In genomic region chr11:64321026-64321425, GRCh38 we compare ENCODE assay signal across 18 cellular contexts. TPM values are rescaled to one million over a fixed set of nuclear protein-coding genes. Genes with fewer than 3 reads are reported as not detected.
DNase-seq lines count a peak whose midpoint lies in the region; ATAC-seq, FAIRE-seq and TF ChIP-seq lines count a peak whose summit lies in the region.
"Had no signal": no experiment of that assay in that cellular context is flagged by ENCODE, and none has a peak within 500 bp of the region (broad histone marks: within the 10 kb centered on the region; RNA-seq: fewer than 3 reads in every experiment).

No MANE protein-coding gene starts in this region.

- H3K36me3 ChIP-seq in keratinocyte (ENCODE audit: control insufficient read depth in 2 of 2, extremely low read depth in 1 of 2, insufficient read depth in 2 of 2, low read length in 2 of 2) (peaks cover 23% of the 10 kb centered on the region in 2 experiments), small intestine (ENCODE audit: control insufficient read depth in 2 of 2, insufficient read depth in 2 of 2, low read length in 2 of 2) (peaks cover 0 to under 1% of the 10 kb centered on the region in 2 donors), trophoblast cell (ENCODE audit: control insufficient read depth in 1 of 2, insufficient read depth in 2 of 2, low read length in 2 of 2) (peaks cover 34 to 36% of the 10 kb centered on the region in 2 experiments)
- H3K36me3 ChIP-seq: uterus had no signal

- TF ChIP-seq CTCF in HFFc6 (IDR thresholded peaks at IDR 0.05) (no peak), keratinocyte (optimal IDR thresholded peaks at IDR 0.05 in 1 of 3, IDR thresholded peaks at IDR 0.05 in 1 of 3, conservative IDR thresholded peaks at IDR 0.05 in 1 of 3; ENCODE audit: extremely low read depth in 1 of 3, insufficient read depth in 2 of 3, low read length in 3 of 3) (no peak)

- no peak overlapping the region for H3K14ac ChIP-seq in trophoblast cell (ENCODE audit: low read length)

- H3K79me1 ChIP-seq in trophoblast cell (ENCODE audit: low read length): peaks cover 16% of the 10 kb centered on the region

- H3K27ac ChIP-seq in keratinocyte (ENCODE audit: control insufficient read depth, insufficient read depth, low read length) (peak overlapping the region; percentile 85), small intestine (ENCODE audit: low read depth in 1 of 2, low read length in 1 of 2) (peak overlapping the region; percentile 77 to 78), trophoblast cell (ENCODE audit: low read depth, low read length) (no peak overlapping the region)
- H3K27ac ChIP-seq: uterus had no signal

- TF ChIP-seq POLR2A in GM12892 (IDR thresholded peaks at IDR 0.05; ENCODE audit: low read depth, low read length): no peak

- peak overlapping the region; percentile 40; the same call in 1 of the 2 replicates for H3K27ac Mint-ChIP-seq in HFFc6
- peak overlapping the region; percentile 53 for H3K27ac Mint-ChIP-seq in activated T-helper 2 cell treated with anti-CD3 and anti-CD28 coated beads, Interferon-gamma antibody, Interleukin-2, Interleukin-4, amounts not matched to agents 10 μg/mL and 5 μg/mL and 100 μg/mL, durations not matched to agents 14 hours and 24 hours and 36 hours
- H3K27ac Mint-ChIP-seq: memory B cell had no signal

- no peak overlapping the region for H4K8ac ChIP-seq in trophoblast cell (ENCODE audit: low read depth, low read length)

- no peak for ATAC-seq in HG03460 (IDR thresholded peaks at IDR 0.05; ENCODE audit: unreplicated experiment)
- ATAC-seq: GM12878 had no signal

- no peak overlapping the region for H3K4me3 Mint-ChIP-seq in HFFc6
- peak overlapping the region; percentile 40 for H3K4me3 Mint-ChIP-seq in activated T-helper 2 cell treated with anti-CD3 and anti-CD28 coated beads, Interferon-gamma antibody, Interleukin-2, Interleukin-4, amounts not matched to agents 10 μg/mL and 5 μg/mL and 100 μg/mL, durations not matched to agents 14 hours and 24 hours and 36 hours (ENCODE audit: low read depth)
- H3K4me3 Mint-ChIP-seq: memory B cell had no signal

- intact Hi-C loops in activated T-helper 2 cell treated with anti-CD3 and anti-CD28 coated beads, Interferon-gamma antibody, Interleukin-2, Interleukin-4, amounts not matched to agents 10 μg/mL and 5 μg/mL and 100 μg/mL, durations not matched to agents 14 hours and 24 hours and 36 hours (cut with micrococcal nuclease): no loop called here

- H2AK5ac ChIP-seq in trophoblast cell (ENCODE audit: low read length): no peak overlapping the region

- WGBS in small intestine, 3 donors: 42 to 83% (median 59%) methylated on average over 5 of the region's 5 CpGs
- WGBS in trophoblast cell (ENCODE audit: extremely low coverage, insufficient coverage, insufficient read length): no CpG with 5 or more reads among the region's 5 CpGs

- H4K12ac ChIP-seq in trophoblast cell (ENCODE audit: low read depth, low read length): no peak overlapping the region

- H4K20me1 ChIP-seq in keratinocyte (ENCODE audit: control insufficient read depth, extremely low read depth, insufficient read depth, low read length): no peaks in the 10 kb centered on the region

- H2BK5ac ChIP-seq in trophoblast cell (ENCODE audit: low read depth, low read length, poor library complexity): no peak overlapping the region

- H3K27me3 ChIP-seq in keratinocyte (ENCODE audit: control insufficient read depth, extremely low read depth, insufficient read depth, low read length) (no peaks in the 10 kb centered on the region), small intestine (ENCODE audit: control insufficient read depth in 2 of 2, insufficient read depth in 2 of 2, low read length in 2 of 2) (no peaks in the 10 kb centered on the region), trophoblast cell (ENCODE audit: insufficient read depth, low read length) (no peaks in the 10 kb centered on the region)
- H3K27me3 ChIP-seq: uterus had no signal

- H3K9me3 ChIP-seq in keratinocyte (ENCODE audit: control insufficient read depth, low read depth, low read length) (no peaks in the 10 kb centered on the region), small intestine (ENCODE audit: control insufficient read depth, low read depth) (no peaks in the 10 kb centered on the region), trophoblast cell (ENCODE audit: insufficient read depth, low read depth, low read length) (no peaks in the 10 kb centered on the region)
- H3K9me3 ChIP-seq: uterus had no signal

- H3K4me1 ChIP-seq in keratinocyte (ENCODE audit: control insufficient read depth, extremely low read depth, insufficient read depth, low read length): peaks cover 65% of the 10 kb centered on the region
- peaks cover 0 to 3% of the 10 kb centered on the region in 2 donors for H3K4me1 ChIP-seq in small intestine (ENCODE audit: control insufficient read depth in 2 of 2, insufficient read depth in 1 of 2, low read depth in 1 of 2, low read length in 1 of 2)
- H3K4me1 ChIP-seq in trophoblast cell (ENCODE audit: control insufficient read depth in 1 of 2, insufficient read depth in 2 of 2, low read length in 2 of 2): peaks cover 18 to 21% of the 10 kb centered on the region in 2 experiments
- H3K4me1 ChIP-seq: uterus had no signal

- DNase-seq in HFFc6 (no peak), keratinocyte (ENCODE audit: low read depth, low spot score) (no peak), small intestine (no peak), trophoblast cell (no peak), GM12892 (ENCODE audit: insufficient read length) (no peak), EL (no peak)
- no peak for DNase-seq in activated T-helper 2 cell treated with anti-CD3 and anti-CD28 coated beads, Interferon-gamma antibody, Interleukin-2, Interleukin-4, amounts not matched to agents 10 μg/mL and 5 μg/mL and 100 μg/mL, durations not matched to agents 14 hours and 24 hours and 36 hours (ENCODE audit: low spot score)
- DNase-seq: activated T-cell treated with anti-CD3 and anti-CD28 coated beads for 4 hours; amygdala; dermis blood vessel endothelial cell; NCI-H1105; NK-92 treated with Interleukin-12 subunit alpha and Interleukin-12 subunit beta, amount 100 ng/mL, for 24 hours; uterus had no signal

- H3K9ac ChIP-seq in keratinocyte (ENCODE audit: control insufficient read depth, extremely low read depth, insufficient read depth, low read length): peak overlapping the region; percentile 69
- no peak overlapping the region for H3K9ac ChIP-seq in trophoblast cell (ENCODE audit: low read length)

- peaks cover 24% of the 10 kb centered on the region for H3K4me1 Mint-ChIP-seq in HFFc6 (ENCODE audit: low read depth)
- H3K4me1 Mint-ChIP-seq in activated T-helper 2 cell treated with anti-CD3 and anti-CD28 coated beads, Interferon-gamma antibody, Interleukin-2, Interleukin-4, amounts not matched to agents 10 μg/mL and 5 μg/mL and 100 μg/mL, durations not matched to agents 14 hours and 24 hours and 36 hours (ENCODE audit: low read depth): peaks cover 27% of the 10 kb centered on the region

- H4K91ac ChIP-seq in trophoblast cell (ENCODE audit: low read depth, low read length): no peak overlapping the region

- H3K4ac ChIP-seq in trophoblast cell (ENCODE audit: low read depth, low read length): no peak overlapping the region

- H3K23ac ChIP-seq in trophoblast cell (ENCODE audit: low read length): no peak overlapping the region

- H3K4me2 ChIP-seq in keratinocyte (ENCODE audit: control insufficient read depth, extremely low read depth, insufficient read depth, low read depth, low read length) (peak overlapping the region; percentile 35), trophoblast cell (ENCODE audit: low read length) (no peak overlapping the region)

- H3K79me2 ChIP-seq in keratinocyte (ENCODE audit: control insufficient read depth, insufficient read depth, low read length): peaks cover 24% of the 10 kb centered on the region
- H3K79me2 ChIP-seq in trophoblast cell (ENCODE audit: control insufficient read depth, insufficient read depth, low read length, poor library complexity): peaks cover 9% of the 10 kb centered on the region

- FAIRE-seq in keratinocyte (lab: Jason Lieb, UNC) (no peak), small intestine (lab: Jason Lieb, UNC) (no peak), GM12892 (lab: Jason Lieb, UNC) (no peak)
- FAIRE-seq: GM12878 had no signal

- H3K9me3 Mint-ChIP-seq in HFFc6: no peaks in the 10 kb centered on the region
- no peaks in the 10 kb centered on the region for H3K9me3 Mint-ChIP-seq in activated T-helper 2 cell treated with anti-CD3 and anti-CD28 coated beads, Interferon-gamma antibody, Interleukin-2, Interleukin-4, amounts not matched to agents 10 μg/mL and 5 μg/mL and 100 μg/mL, durations not matched to agents 14 hours and 24 hours and 36 hours
- H3K9me3 Mint-ChIP-seq: IgD-negative memory B cell, memory B cell had no signal

- peak overlapping the region in 1 of 3 experiments; percentile 4 for H3K4me3 ChIP-seq in keratinocyte (ENCODE audit: control insufficient read depth in 2 of 3, extremely low read depth in 1 of 3, insufficient read depth in 2 of 3, low read depth in 1 of 3, low read length in 3 of 3)
- no peak overlapping the region for H3K4me3 ChIP-seq in small intestine (ENCODE audit: low read depth in 1 of 2, low read length in 2 of 2)
- H3K4me3 ChIP-seq in trophoblast cell (ENCODE audit: low read depth, low read length): no peak overlapping the region
- H3K4me3 ChIP-seq: GM12878, uterus had no signal

- H2BK12ac ChIP-seq in trophoblast cell (ENCODE audit: low read length): no peak overlapping the region

- peaks cover 3% of the 10 kb centered on the region for H3K27me3 Mint-ChIP-seq in HFFc6 (ENCODE audit: insufficient read depth)
- H3K27me3 Mint-ChIP-seq in activated T-helper 2 cell treated with anti-CD3 and anti-CD28 coated beads, Interferon-gamma antibody, Interleukin-2, Interleukin-4, amounts not matched to agents 10 μg/mL and 5 μg/mL and 100 μg/mL, durations not matched to agents 14 hours and 24 hours and 36 hours (ENCODE audit: low read depth): no peaks in the 10 kb centered on the region
- H3K27me3 Mint-ChIP-seq: IgD-negative memory B cell, memory B cell had no signal

- dilution Hi-C loops in keratinocyte (cut with MboI; ENCODE audit: extremely low pct_ligation_motif_present, low sequenced_read_pairs): no loop called here

- H3K9me1 ChIP-seq in keratinocyte (ENCODE audit: control insufficient read depth, extremely low read depth, insufficient read depth, low read length): peaks cover 2% of the 10 kb centered on the region

- peaks cover 21% of the 10 kb centered on the region for H3K36me3 Mint-ChIP-seq in HFFc6 (ENCODE audit: low read depth)
- H3K36me3 Mint-ChIP-seq in activated T-helper 2 cell treated with anti-CD3 and anti-CD28 coated beads, Interferon-gamma antibody, Interleukin-2, Interleukin-4, amounts not matched to agents 10 μg/mL and 5 μg/mL and 100 μg/mL, durations not matched to agents 14 hours and 24 hours and 36 hours (ENCODE audit: low read depth): peaks cover 35% of the 10 kb centered on the region
- H3K36me3 Mint-ChIP-seq: IgD-negative memory B cell had no signal

- no peak overlapping the region for H2BK120ac ChIP-seq in trophoblast cell (ENCODE audit: insufficient read depth, low read length, poor library complexity)

- H3K18ac ChIP-seq in trophoblast cell (ENCODE audit: low read length): no peak overlapping the region

- H2AFZ ChIP-seq in keratinocyte (ENCODE audit: control insufficient read depth, low read length) (no peak overlapping the region), trophoblast cell (ENCODE audit: insufficient read depth, low read length, poor library complexity) (no peak overlapping the region)

RNA-seq across cellular contexts. Expression of gene PRDX5, which starts 3.1 kb away (rescaled TPM):
- 100 to 1,000 TPM; 161 to 207 (median 186) TPM for total RNA-seq in HFFc6 (2021; fragmentation: NEBNext Ultra II Directional; extraction: Animal tissue kit (Norgen Biotek cat#: 25700))
- total RNA-seq in activated T-helper 2 cell treated with anti-CD3 and anti-CD28 coated beads, Interferon-gamma antibody, Interleukin-2, Interleukin-4, amounts not matched to agents 10 μg/mL and 5 μg/mL and 100 μg/mL, durations not matched to agents 14 hours and 24 hours and 36 hours: 112 and 118 TPM in 2 replicates
- polyA plus RNA-seq in keratinocyte: 590 to 817 TPM (median 591 TPM) in 3 replicates
- polyA plus RNA-seq in keratinocyte (2011; ENCODE audit: low read depth): 124 TPM
- 440 and 697 TPM in 2 replicates for polyA plus RNA-seq in keratinocyte (2011; cell fraction: cytosol; rRNA removed)
- polyA plus RNA-seq in keratinocyte (2011; cell fraction: nucleus; rRNA removed): 319 and 355 TPM in 2 replicates
- 463 and 515 TPM in 2 replicates for polyA plus RNA-seq in keratinocyte (2012; ENCODE audit: low replicate concordance)
- 146 to 217 TPM (median 180 TPM) in 3 replicates for polyA minus RNA-seq in keratinocyte
- polyA minus RNA-seq in keratinocyte (2011; cell fraction: cytosol; rRNA and poly(A)+ RNA removed): 299 TPM
- polyA minus RNA-seq in keratinocyte (2011; cell fraction: nucleus; rRNA and poly(A)+ RNA removed): 43.8 and 51.7 TPM in 2 replicates
- 100 to 1,000 TPM; 477 to 668 (median 619) TPM for polyA plus RNA-seq in small intestine
- polyA plus RNA-seq in trophoblast cell (2013): 161 and 166 TPM in 2 replicates
- 226 TPM for polyA plus RNA-seq in GM12892 (2012; ENCODE audit: missing spikeins)

RNA-seq across cellular contexts. Expression of gene TRMT112, which starts 3.7 kb away (rescaled TPM):
- 100 to 1,000 TPM; 246 to 269 (median 261) TPM for total RNA-seq in HFFc6 (2021; fragmentation: NEBNext Ultra II Directional; extraction: Animal tissue kit (Norgen Biotek cat#: 25700))
- total RNA-seq in activated T-helper 2 cell treated with anti-CD3 and anti-CD28 coated beads, Interferon-gamma antibody, Interleukin-2, Interleukin-4, amounts not matched to agents 10 μg/mL and 5 μg/mL and 100 μg/mL, durations not matched to agents 14 hours and 24 hours and 36 hours: 290 and 291 TPM in 2 replicates
- polyA plus RNA-seq in keratinocyte (238 to 408 TPM (median 297 TPM) in 3 replicates), small intestine (100 to 1,000 TPM in 2 of 3 donors, 10 to 100 TPM in 1; 99.3 to 188 (median 171) TPM)
- 46.0 TPM for polyA plus RNA-seq in keratinocyte (2011; ENCODE audit: low read depth)
- 221 and 340 TPM in 2 replicates for polyA plus RNA-seq in keratinocyte (2011; cell fraction: cytosol; rRNA removed)
- 140 and 145 TPM in 2 replicates for polyA plus RNA-seq in keratinocyte (2011; cell fraction: nucleus; rRNA removed)
- polyA plus RNA-seq in keratinocyte (2012; ENCODE audit: low replicate concordance): 333 and 344 TPM in 2 replicates
- 54.1 to 102 TPM (median 58.6 TPM) in 3 replicates for polyA minus RNA-seq in keratinocyte
- 173 TPM for polyA minus RNA-seq in keratinocyte (2011; cell fraction: cytosol; rRNA and poly(A)+ RNA removed)
- polyA minus RNA-seq in keratinocyte (2011; cell fraction: nucleus; rRNA and poly(A)+ RNA removed): 23.8 and 26.3 TPM in 2 replicates
- polyA plus RNA-seq in trophoblast cell (2013): 311 and 320 TPM in 2 replicates
- polyA plus RNA-seq in GM12892 (2012; ENCODE audit: missing spikeins): 253 TPM

RNA-seq across cellular contexts. Expression of gene ESRRA, which starts 15.7 kb away (rescaled TPM):
- 10 to 100 TPM; 18.9 to 25.0 (median 21.7) TPM for total RNA-seq in HFFc6 (2021; fragmentation: NEBNext Ultra II Directional; extraction: Animal tissue kit (Norgen Biotek cat#: 25700))
- total RNA-seq in activated T-helper 2 cell treated with anti-CD3 and anti-CD28 coated beads, Interferon-gamma antibody, Interleukin-2, Interleukin-4, amounts not matched to agents 10 μg/mL and 5 μg/mL and 100 μg/mL, durations not matched to agents 14 hours and 24 hours and 36 hours: 49.4 and 54.6 TPM in 2 replicates
- polyA plus RNA-seq in keratinocyte: 20.8 to 33.9 TPM (median 25.9 TPM) in 3 replicates
- 6.2 TPM for polyA plus RNA-seq in keratinocyte (2011; ENCODE audit: low read depth)
- polyA plus RNA-seq in keratinocyte (2011; cell fraction: cytosol; rRNA removed): 13.5 and 32.9 TPM in 2 replicates
- 26.2 and 37.4 TPM in 2 replicates for polyA plus RNA-seq in keratinocyte (2011; cell fraction: nucleus; rRNA removed)
- polyA plus RNA-seq in keratinocyte (2012; ENCODE audit: low replicate concordance): 31.4 and 31.7 TPM in 2 replicates
- 9.4 to 20.5 TPM (median 17.5 TPM) in 3 replicates for polyA minus RNA-seq in keratinocyte
- polyA minus RNA-seq in keratinocyte (2011; cell fraction: cytosol; rRNA and poly(A)+ RNA removed): 58.5 TPM
- polyA minus RNA-seq in keratinocyte (2011; cell fraction: nucleus; rRNA and poly(A)+ RNA removed): 18.3 and 22.3 TPM in 2 replicates
- 100 to 1,000 TPM; 192 to 417 (median 404) TPM for polyA plus RNA-seq in small intestine
- 20.9 and 21.0 TPM in 2 replicates for polyA plus RNA-seq in trophoblast cell (2013)
- 8.9 TPM for polyA plus RNA-seq in GM12892 (2012; ENCODE audit: missing spikeins)

RNA-seq across cellular contexts. Expression of gene CCDC88B, which starts 19.0 kb away (rescaled TPM):
- total RNA-seq in HFFc6 (2021; fragmentation: NEBNext Ultra II Directional; extraction: Animal tissue kit (Norgen Biotek cat#: 25700)): 1 to 10 TPM in 4 of 6 experiments, under 1 TPM in 2; 0.45 to 1.9 (median 1.7) TPM
- 127 and 128 TPM in 2 replicates for total RNA-seq in activated T-helper 2 cell treated with anti-CD3 and anti-CD28 coated beads, Interferon-gamma antibody, Interleukin-2, Interleukin-4, amounts not matched to agents 10 μg/mL and 5 μg/mL and 100 μg/mL, durations not matched to agents 14 hours and 24 hours and 36 hours
- polyA plus RNA-seq in keratinocyte: 2.9 to 5.3 TPM (median 3.7 TPM) in 3 replicates
- 0.54 TPM for polyA plus RNA-seq in keratinocyte (2011; ENCODE audit: low read depth)
- polyA plus RNA-seq in keratinocyte (2011; cell fraction: cytosol; rRNA removed): 0.83 and 2.4 TPM in 2 replicates
- polyA plus RNA-seq in keratinocyte (2011; cell fraction: nucleus; rRNA removed): 12.0 and 18.8 TPM in 2 replicates
- 1.0 and 5.5 TPM in 2 replicates for polyA plus RNA-seq in keratinocyte (2012; ENCODE audit: low replicate concordance)
- polyA minus RNA-seq in keratinocyte: 1.9 to 3.3 TPM (median 2.4 TPM) in 3 replicates
- polyA minus RNA-seq in keratinocyte (2011; cell fraction: cytosol; rRNA and poly(A)+ RNA removed): 2.9 TPM
- 2.1 and 3.0 TPM in 2 replicates for polyA minus RNA-seq in keratinocyte (2011; cell fraction: nucleus; rRNA and poly(A)+ RNA removed)
- polyA plus RNA-seq in small intestine: 100 to 1,000 TPM in 2 of 3 donors, 10 to 100 TPM in 1; 32.3 to 363 (median 147) TPM
- polyA plus RNA-seq in trophoblast cell (2013): 1.8 and 2.0 TPM in 2 replicates
- 39.1 TPM for polyA plus RNA-seq in GM12892 (2012; ENCODE audit: missing spikeins)

RNA-seq across cellular contexts. Expression of gene CATSPERZ, which starts 20.9 kb away (rescaled TPM):
- under 1 TPM in 1 of 6 experiments, not detected in 5; 0.31 TPM for total RNA-seq in HFFc6 (2021; fragmentation: NEBNext Ultra II Directional; extraction: Animal tissue kit (Norgen Biotek cat#: 25700))
- total RNA-seq in activated T-helper 2 cell treated with anti-CD3 and anti-CD28 coated beads, Interferon-gamma antibody, Interleukin-2, Interleukin-4, amounts not matched to agents 10 μg/mL and 5 μg/mL and 100 μg/mL, durations not matched to agents 14 hours and 24 hours and 36 hours: 0.59 TPM in 1 of 2 replicates, not detected in the other
- polyA plus RNA-seq in keratinocyte (0.17 to 0.29 TPM (median 0.19 TPM) in 3 replicates), small intestine (under 1 TPM in 1 of 3 donors, not detected in 2; 0.58 TPM)
- polyA plus RNA-seq in keratinocyte (2011; ENCODE audit: low read depth): not detected
- 0.15 and 0.23 TPM in 2 replicates for polyA plus RNA-seq in keratinocyte (2011; cell fraction: cytosol; rRNA removed)
- polyA plus RNA-seq in keratinocyte (2011; cell fraction: nucleus; rRNA removed): not detected in 2 replicates
- polyA plus RNA-seq in keratinocyte (2012; ENCODE audit: low replicate concordance): 0.28 TPM in 1 of 2 replicates, not detected in the other
- not detected in 3 replicates for polyA minus RNA-seq in keratinocyte
- polyA minus RNA-seq in keratinocyte (2011; cell fraction: cytosol; rRNA and poly(A)+ RNA removed): not detected
- not detected in 2 replicates for polyA minus RNA-seq in keratinocyte (2011; cell fraction: nucleus; rRNA and poly(A)+ RNA removed)
- 1.0 and 1.2 TPM in 2 replicates for polyA plus RNA-seq in trophoblast cell (2013)
- polyA plus RNA-seq in GM12892 (2012; ENCODE audit: missing spikeins): not detected
- total RNA-seq: dermis blood vessel endothelial cell, GM12878, uterus had no signal
- polyA plus RNA-seq: BJ, IgD-negative memory B cell had no signal
